Comparison of ENCODE assay signal across 21 cellular contexts in the genomic region with DNA sequence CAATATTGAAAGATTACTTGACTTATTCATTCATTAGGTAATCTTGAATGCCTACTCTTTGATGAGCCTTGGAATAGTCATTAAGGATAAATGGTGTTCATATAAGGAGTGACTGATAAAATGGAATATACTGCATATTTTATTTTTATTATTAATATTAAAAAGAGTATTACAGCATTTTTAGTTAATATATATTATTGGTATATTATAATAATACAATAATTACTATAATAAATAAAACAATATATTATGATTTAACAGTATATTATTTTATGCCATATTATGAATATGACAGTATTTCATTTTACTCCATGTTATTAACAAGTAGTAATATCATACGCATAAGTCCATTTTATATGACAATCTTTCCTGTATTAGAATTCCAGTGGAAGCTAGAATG.
DNase-seq lines count a peak whose midpoint lies in the region; ATAC-seq, FAIRE-seq and TF ChIP-seq lines count a peak whose summit lies in the region.
"Had no signal": no experiment of that assay in that cellular context is flagged by ENCODE, and none has a peak within 500 bp of the region (broad histone marks: within the 10 kb centered on the region; RNA-seq: fewer than 3 reads in every experiment).

No MANE protein-coding gene starts in this region.

- peaks cover 7% of the 10 kb centered on the region for H3K9me3 Mint-ChIP-seq in natural killer cell treated with Interleukin-12 subunit alpha and Interleukin-12 subunit beta and Interleukin-15 and Interleukin-18, amount 100 ng/mL, for 72 hours
- H3K9me3 Mint-ChIP-seq: GM23338 had no signal

- H3K4me1 ChIP-seq in kidney (ENCODE audit: control insufficient read depth in 1 of 2, insufficient read depth in 1 of 2, low read depth in 1 of 2, low read length in 2 of 2): no peaks in the 10 kb centered on the region
- H3K4me1 ChIP-seq: BLaER1, Caco-2 had no signal

- no peak for TF ChIP-seq CTCF in kidney (IDR thresholded peaks at IDR 0.05; ENCODE audit: borderline replicate concordance, extremely low read depth, insufficient read depth)

- TF ChIP-seq POLR2A in erythroblast (IDR thresholded peaks at IDR 0.05; ENCODE audit: low read length): no peak

- no peaks in the 10 kb centered on the region for H3K27me3 Mint-ChIP-seq in natural killer cell treated with Interleukin-12 subunit alpha and Interleukin-12 subunit beta and Interleukin-15 and Interleukin-18, amount 100 ng/mL, for 72 hours
- H3K27me3 Mint-ChIP-seq: B cell had no signal

- H3K4me3 ChIP-seq in kidney (ENCODE audit: low read length in 2 of 2): no peak overlapping the region
- H3K4me3 ChIP-seq: BLaER1, GM23338 had no signal

- H3K27ac ChIP-seq in kidney (ENCODE audit: low read depth in 2 of 2, low read length in 2 of 2): no peak overlapping the region
- H3K27ac ChIP-seq: BLaER1, C4-2B had no signal

- no peaks in the 10 kb centered on the region for H3K36me3 ChIP-seq in kidney (ENCODE audit: control insufficient read depth in 1 of 2, insufficient read depth in 2 of 2, low read length in 2 of 2)
- H3K36me3 ChIP-seq: BLaER1 had no signal

- H3K27ac Mint-ChIP-seq in natural killer cell treated with Interleukin-12 subunit alpha and Interleukin-12 subunit beta and Interleukin-15 and Interleukin-18, amount 100 ng/mL, for 72 hours: no peak overlapping the region
- H3K27ac Mint-ChIP-seq: B cell; CD4-positive, CD25-positive, alpha-beta regulatory T cell; CD8-positive, alpha-beta T cell; GM23338; H9 had no signal

- intact Hi-C loops in kidney (cut with DNase I): no loop called here

- no peak for ATAC-seq in natural killer cell treated with Interleukin-12 subunit alpha and Interleukin-12 subunit beta and Interleukin-15 and Interleukin-18, amount 100 ng/mL, for 72 hours
- ATAC-seq: CD8-positive, alpha-beta T cell; GM23338; HCT116 had no signal

- no peaks in the 10 kb centered on the region for H3K4me1 Mint-ChIP-seq in natural killer cell treated with Interleukin-12 subunit alpha and Interleukin-12 subunit beta and Interleukin-15 and Interleukin-18, amount 100 ng/mL, for 72 hours (ENCODE audit: low read depth in 2 of 2)
- H3K4me1 Mint-ChIP-seq: B cell; CD4-positive, CD25-positive, alpha-beta regulatory T cell; GM23338; H9 had no signal

- peak; percentile 50 for FAIRE-seq in RCC 7860 (lab: Jason Lieb, UNC)
- peak; percentile 60 for FAIRE-seq in endometrium (lab: Jason Lieb, UNC)
- FAIRE-seq in kidney (lab: Jason Lieb, UNC): peak; percentile 27
- FAIRE-seq: GM12891, GM18507 had no signal

- H3K9ac ChIP-seq in kidney (ENCODE audit: low read length in 2 of 2): no peak overlapping the region
- H3K9ac ChIP-seq: BLaER1 had no signal

- H3K9me3 ChIP-seq in kidney (ENCODE audit: control insufficient read depth in 1 of 2, low read length in 2 of 2): peaks cover 0 to 6% of the 10 kb centered on the region in 2 donors
- H3K9me3 ChIP-seq: BLaER1, Caco-2 had no signal

- no peak overlapping the region for H3K4me3 Mint-ChIP-seq in natural killer cell treated with Interleukin-12 subunit alpha and Interleukin-12 subunit beta and Interleukin-15 and Interleukin-18, amount 100 ng/mL, for 72 hours
- H3K4me3 Mint-ChIP-seq: B cell; CD4-positive, CD25-positive, alpha-beta regulatory T cell; CD8-positive, alpha-beta T cell; GM23338; H9 had no signal

- DNase-seq in RCC 7860 (ENCODE audit: low spot score): no peak
- no peak for DNase-seq in kidney
- DNase-seq in DMS 273 (lab: John Stamatoyannopoulos, UW; ENCODE audit: unreplicated experiment): no peak
- no peak for DNase-seq in erythroblast (lab: John Stamatoyannopoulos, UW)
- DNase-seq in natural killer cell treated with Interleukin-12 subunit alpha and Interleukin-12 subunit beta and Interleukin-15 and Interleukin-18, amount 100 ng/mL, for 72 hours (ENCODE audit: low spot score): no peak
- DNase-seq: Caco-2; CD4-positive, CD25-positive, alpha-beta regulatory T cell; CD8-positive, alpha-beta T cell; DMS 273 treated with DMSO at 0.1 percent for 48 hours; DMS79; EL; GF-D8; H9 had no signal

- no peaks in the 10 kb centered on the region for H3K36me3 Mint-ChIP-seq in natural killer cell treated with Interleukin-12 subunit alpha and Interleukin-12 subunit beta and Interleukin-15 and Interleukin-18, amount 100 ng/mL, for 72 hours
- H3K36me3 Mint-ChIP-seq: CD4-positive, CD25-positive, alpha-beta regulatory T cell; CD8-positive, alpha-beta T cell had no signal
